ENCODE assay signal across 10 cellular contexts in genomic region chr5:142053434-142054253, GRCh38. TPM values are rescaled to one million over a fixed set of nuclear protein-coding genes. Genes with fewer than 3 reads are reported as not detected.
DNase-seq lines count a peak whose midpoint lies in the region; ATAC-seq, FAIRE-seq and TF ChIP-seq lines count a peak whose summit lies in the region.
"Had no signal": no experiment of that assay in that cellular context is flagged by ENCODE, and none has a peak within 500 bp of the region (broad histone marks: within the 10 kb centered on the region; RNA-seq: fewer than 3 reads in every experiment).

No MANE protein-coding gene starts in this region.

- no peak overlapping the region for H3K27ac Mint-ChIP-seq in activated naive CD8-positive, alpha-beta T cell treated with anti-CD3 and anti-CD28 coated beads, Interleukin-2, amount 50 U/mL, for 24 hours
- no peak overlapping the region for H3K27ac Mint-ChIP-seq in nephron progenitor cell
- H3K27ac Mint-ChIP-seq: activated naive CD8-positive, alpha-beta T cell treated with anti-CD3 and anti-CD28 coated beads, Interleukin-2, amount 10 ng/mL, durations not matched to agents 7 days and 5 days had no signal

- CTCF ChIA-PET in HepG2 (lab: Yijun Ruan, JAX; ENCODE audit: low intra/inter-chr PET ratio, low total read pairs) (no interaction called here), GM10248 (lab: Yijun Ruan, JAX) (interaction anchor here (1.6 kb wide), 2 partner anchors 362 to 389 kb away, joined by 3 read pairs; no protein-coding TSS in a partner anchor)

- H3K27ac ChIP-seq in right lobe of liver = no peak overlapping the region
- H3K27ac ChIP-seq in HepG2 (ENCODE audit: extremely low read length, insufficient read depth, low read length) = no peak overlapping the region

- peaks cover 23% of the 10 kb centered on the region for H3K4me1 Mint-ChIP-seq in activated naive CD8-positive, alpha-beta T cell treated with anti-CD3 and anti-CD28 coated beads, Interleukin-2, amount 50 U/mL, for 24 hours
- H3K4me1 Mint-ChIP-seq in nephron progenitor cell = peaks cover 6% of the 10 kb centered on the region
- H3K4me1 Mint-ChIP-seq: naive B cell had no signal

- intact Hi-C loops in right lobe of liver (cut with DNase I) (no loop called here), HepG2 (cut with micrococcal nuclease; ENCODE audit: unreplicated experiment) (no loop called here)

- in situ Hi-C loops in HepG2 (cut with HindIII; ENCODE audit: extremely low pct_ligation_motif_present, low pct_unique_long_range_greater_than_20kb) = no loop called here

- no peak for TF ChIP-seq EP300 in HepG2 (IDR thresholded peaks at IDR 0.05; ENCODE audit: low read depth in 2 of 2, low read length in 2 of 2)
- TF ChIP-seq EP300 in HepG2 (CRISPR knock-in tag; IDR thresholded peaks at IDR 0.05; ENCODE audit: borderline replicate concordance) = no peak

- WGBS in right lobe of liver (ENCODE audit: insufficient coverage, low coverage, low lambda C conversion rate, missing lambda C conversion rate) = 57% methylated on average over 4 of the region's 4 CpGs
- WGBS in HepG2 (ENCODE audit: low lambda C conversion rate) = 29% methylated on average over 4 of the region's 4 CpGs

- POLR2A ChIA-PET in HepG2 (lab: Yijun Ruan, JAX) = no interaction called here
- POLR2A ChIA-PET in GM10248 (lab: Yijun Ruan, JAX) = no interaction called here

- TF ChIP-seq RAD21 in HepG2 (CRISPR knock-in tag; IDR thresholded peaks at IDR 0.05) = no peak

- H2AFZ ChIP-seq in HepG2 (ENCODE audit: low read length) = no peak overlapping the region

- H3K9me3 ChIP-seq in right lobe of liver (no peaks in the 10 kb centered on the region), HepG2 (ENCODE audit: low read length) (no peaks in the 10 kb centered on the region)

- no peak overlapping the region for H3K4me3 ChIP-seq in right lobe of liver
- H3K4me3 ChIP-seq in HepG2 (replicated peaks in 1 of 3; ENCODE audit: insufficient read depth in 1 of 3, low read depth in 2 of 3, low read length in 3 of 3) = no peak overlapping the region

- no peaks in the 10 kb centered on the region for H3K36me3 Mint-ChIP-seq in activated naive CD8-positive, alpha-beta T cell treated with anti-CD3 and anti-CD28 coated beads, Interleukin-2, amount 50 U/mL, for 24 hours (ENCODE audit: low read depth)
- no peaks in the 10 kb centered on the region for H3K36me3 Mint-ChIP-seq in nephron progenitor cell (ENCODE audit: low read depth)
- H3K36me3 Mint-ChIP-seq: activated naive CD8-positive, alpha-beta T cell treated with anti-CD3 and anti-CD28 coated beads, Interleukin-2, amount 10 ng/mL, durations not matched to agents 7 days and 5 days; naive B cell had no signal

- no peak for FAIRE-seq in HepG2 (lab: Jason Lieb, UNC)

- H3K27me3 ChIP-seq in right lobe of liver (no peaks in the 10 kb centered on the region), HepG2 (ENCODE audit: control insufficient read depth in 1 of 2, insufficient read depth in 2 of 2, low read length in 2 of 2) (no peaks in the 10 kb centered on the region; a peak in 2 of 5 replicates)

- peak; percentile 66 to 87 (median 86) for ATAC-seq in right lobe of liver
- ATAC-seq in HepG2 = no peak
- ATAC-seq in activated naive CD8-positive, alpha-beta T cell treated with anti-CD3 and anti-CD28 coated beads, Interleukin-2, amount 50 U/mL, for 24 hours = peak; percentile 74
- no peak for ATAC-seq in GM18511 (IDR thresholded peaks at IDR 0.05; ENCODE audit: unreplicated experiment)

- no peaks in the 10 kb centered on the region for H3K79me2 ChIP-seq in HepG2 (ENCODE audit: insufficient read depth, low read length)

- H3K4me2 ChIP-seq in HepG2 (ENCODE audit: low read depth, low read length) = no peak overlapping the region

- no peak overlapping the region for H3K4me3 Mint-ChIP-seq in activated naive CD8-positive, alpha-beta T cell treated with anti-CD3 and anti-CD28 coated beads, Interleukin-2, amount 50 U/mL, for 24 hours
- no peak overlapping the region for H3K4me3 Mint-ChIP-seq in nephron progenitor cell
- H3K4me3 Mint-ChIP-seq: activated naive CD8-positive, alpha-beta T cell treated with anti-CD3 and anti-CD28 coated beads, Interleukin-2, amount 10 ng/mL, durations not matched to agents 7 days and 5 days; naive B cell had no signal

- no peaks in the 10 kb centered on the region for H3K27me3 Mint-ChIP-seq in activated naive CD8-positive, alpha-beta T cell treated with anti-CD3 and anti-CD28 coated beads, Interleukin-2, amount 50 U/mL, for 24 hours
- peaks cover 4% of the 10 kb centered on the region for H3K27me3 Mint-ChIP-seq in nephron progenitor cell (ENCODE audit: low read depth, poor library complexity)
- H3K27me3 Mint-ChIP-seq: activated naive CD8-positive, alpha-beta T cell treated with anti-CD3 and anti-CD28 coated beads, Interleukin-2, amount 10 ng/mL, durations not matched to agents 7 days and 5 days had no signal

- H3K4me1 ChIP-seq in right lobe of liver (no peaks in the 10 kb centered on the region), HepG2 (ENCODE audit: insufficient read depth, low read length) (no peaks in the 10 kb centered on the region)

- no TSS peak for BruUV-seq in HepG2 (replicated peaks; lab: Mats Ljungman, UMichigan)

- TF ChIP-seq CTCF in right lobe of liver (IDR thresholded peaks at IDR 0.05) (no peak), HepG2 (CRISPR knock-in tag; IDR thresholded peaks at IDR 0.05) (no peak), nephron progenitor cell (IDR thresholded peaks at IDR 0.05) (no peak), GM10248 (IDR thresholded peaks at IDR 0.05; ENCODE audit: control extremely low read depth, extremely low read depth, low read depth, missing control alignments) (no peak)

- no peaks in the 10 kb centered on the region for H4K20me1 ChIP-seq in HepG2 (ENCODE audit: insufficient read depth, low read length)

- H3K36me3 ChIP-seq in right lobe of liver (no peaks in the 10 kb centered on the region), HepG2 (replicated peaks in 1 of 2; ENCODE audit: control insufficient read depth in 1 of 2, insufficient read depth in 2 of 2, low read length in 2 of 2) (no peaks in the 10 kb centered on the region)

- no peak overlapping the region for H3K9ac ChIP-seq in HepG2 (ENCODE audit: insufficient read depth, low read depth, low read length)

- H3K9me3 Mint-ChIP-seq in activated naive CD8-positive, alpha-beta T cell treated with anti-CD3 and anti-CD28 coated beads, Interleukin-2, amount 50 U/mL, for 24 hours = no peaks in the 10 kb centered on the region
- H3K9me3 Mint-ChIP-seq in nephron progenitor cell = no peaks in the 10 kb centered on the region
- H3K9me3 Mint-ChIP-seq: activated naive CD8-positive, alpha-beta T cell treated with anti-CD3 and anti-CD28 coated beads, Interleukin-2, amount 10 ng/mL, durations not matched to agents 7 days and 5 days; naive B cell had no signal

- TF ChIP-seq POLR2A in right lobe of liver (IDR thresholded peaks at IDR 0.05) = no peak
- no peak for TF ChIP-seq POLR2A in HepG2 (IDR thresholded peaks at IDR 0.05; ENCODE audit: insufficient read depth in 1 of 2, low read depth in 2 of 2, low read length in 2 of 2)

- DNase-seq in right lobe of liver = no peak
- DNase-seq in HepG2 (ENCODE audit: low spot score) = no peak
- DNase-seq in activated naive CD8-positive, alpha-beta T cell treated with anti-CD3 and anti-CD28 coated beads, Interleukin-2, amount 50 U/mL, for 24 hours = no peak
- DNase-seq in kidney tubule cell (ENCODE audit: low spot score) = peak; percentile 44
- DNase-seq in NCI-H1048 (lab: John Stamatoyannopoulos, UW) = no peak
- no peak for DNase-seq in nephron progenitor cell
- no peak for DNase-seq in GM10248 (ENCODE audit: extremely low spot score)
- DNase-seq: activated naive CD8-positive, alpha-beta T cell treated with anti-CD3 and anti-CD28 coated beads, Interleukin-2, amount 10 ng/mL, durations not matched to agents 7 days and 5 days; naive B cell had no signal

RNA-seq across cellular contexts. Expression of gene GNPDA1, which starts 40.8 kb away (rescaled TPM):
- total RNA-seq in right lobe of liver = 10 to 100 TPM in 4 of 6 experiments, 1 to 10 TPM in 2; 6.3 to 22.1 (median 14.9) TPM
- 54.1 and 74.9 TPM in 2 replicates for total RNA-seq in HepG2 (2016; rRNA removed; fragmentation: Illumina TruSeq; extraction: Trizol)
- 12.0 TPM in 2 replicates for total RNA-seq in HepG2 (2016; cell fraction: cytosol; rRNA removed; fragmentation: Illumina TruSeq; extraction: Trizol; ENCODE audit: low read depth)
- total RNA-seq in HepG2 (2016; cell fraction: insoluble cytoplasmic fraction; rRNA removed; fragmentation: Illumina TruSeq; extraction: Trizol) = 54.7 and 81.4 TPM in 2 replicates
- total RNA-seq in HepG2 (2016; cell fraction: membrane; rRNA removed; fragmentation: Illumina TruSeq; extraction: Trizol) = 35.9 and 36.6 TPM in 2 replicates
- 23.2 and 24.6 TPM in 2 replicates for total RNA-seq in HepG2 (2016; cell fraction: nucleus; rRNA removed; fragmentation: Illumina TruSeq; extraction: Trizol)
- polyA plus RNA-seq in HepG2 (2011; rRNA removed) = 6.0 and 6.1 TPM in 2 replicates
- polyA plus RNA-seq in HepG2 (2011; cell fraction: cytosol; rRNA removed) = 9.3 and 10.6 TPM in 2 replicates
- polyA plus RNA-seq in HepG2 (2011; cell fraction: nucleus; rRNA removed) = 10.6 and 11.6 TPM in 2 replicates
- 23.3 and 24.2 TPM in 2 replicates for polyA plus RNA-seq in HepG2 (2012)
- polyA plus RNA-seq in HepG2 (2016; cell fraction: cytosol; fragmentation: Illumina TruSeq; extraction: Trizol; ENCODE audit: low read depth) = 11.3 and 13.9 TPM in 2 replicates
- polyA plus RNA-seq in HepG2 (2016; cell fraction: insoluble cytoplasmic fraction; fragmentation: Illumina TruSeq; extraction: Trizol; ENCODE audit: low read depth) = 76.4 and 81.8 TPM in 2 replicates
- polyA plus RNA-seq in HepG2 (2016; cell fraction: membrane; fragmentation: Illumina TruSeq; extraction: Trizol; ENCODE audit: low read depth) = 25.0 and 27.1 TPM in 2 replicates
- 37.8 and 39.9 TPM in 2 replicates for polyA plus RNA-seq in HepG2 (2016; cell fraction: nucleus; fragmentation: Illumina TruSeq; extraction: Trizol; ENCODE audit: insufficient read depth, low read depth)
- polyA minus RNA-seq in HepG2 (2011; rRNA and poly(A)+ RNA removed; ENCODE audit: low replicate concordance) = 8.0 and 21.3 TPM in 2 replicates
- polyA minus RNA-seq in HepG2 (2011; cell fraction: cytosol; rRNA and poly(A)+ RNA removed) = 8.3 and 13.9 TPM in 2 replicates
- polyA minus RNA-seq in HepG2 (2011; cell fraction: nucleus; rRNA and poly(A)+ RNA removed) = 9.8 and 11.8 TPM in 2 replicates

RNA-seq across cellular contexts. Expression of gene NDFIP1, which starts 54.9 kb away (rescaled TPM):
- total RNA-seq in right lobe of liver (10 to 100 TPM; 50.4 to 61.1 (median 57.1) TPM), HepG2 (2016; rRNA removed; fragmentation: Illumina TruSeq; extraction: Trizol) (11.9 and 15.7 TPM in 2 replicates)
- total RNA-seq in HepG2 (2016; cell fraction: cytosol; rRNA removed; fragmentation: Illumina TruSeq; extraction: Trizol; ENCODE audit: low read depth) = 3.2 and 4.3 TPM in 2 replicates
- total RNA-seq in HepG2 (2016; cell fraction: insoluble cytoplasmic fraction; rRNA removed; fragmentation: Illumina TruSeq; extraction: Trizol) = 11.6 and 16.8 TPM in 2 replicates
- 7.2 and 8.1 TPM in 2 replicates for total RNA-seq in HepG2 (2016; cell fraction: membrane; rRNA removed; fragmentation: Illumina TruSeq; extraction: Trizol)
- total RNA-seq in HepG2 (2016; cell fraction: nucleus; rRNA removed; fragmentation: Illumina TruSeq; extraction: Trizol) = 14.9 and 18.8 TPM in 2 replicates
- 9.5 and 12.4 TPM in 2 replicates for polyA plus RNA-seq in HepG2 (2011; rRNA removed)
- polyA plus RNA-seq in HepG2 (2011; cell fraction: cytosol; rRNA removed) = 9.0 and 9.5 TPM in 2 replicates
- 4.3 and 4.9 TPM in 2 replicates for polyA plus RNA-seq in HepG2 (2011; cell fraction: nucleus; rRNA removed)
- 19.8 and 22.3 TPM in 2 replicates for polyA plus RNA-seq in HepG2 (2012)
- 3.2 TPM in 2 replicates for polyA plus RNA-seq in HepG2 (2016; cell fraction: cytosol; fragmentation: Illumina TruSeq; extraction: Trizol; ENCODE audit: low read depth)
- 16.7 and 17.6 TPM in 2 replicates for polyA plus RNA-seq in HepG2 (2016; cell fraction: insoluble cytoplasmic fraction; fragmentation: Illumina TruSeq; extraction: Trizol; ENCODE audit: low read depth)
- 6.9 and 7.0 TPM in 2 replicates for polyA plus RNA-seq in HepG2 (2016; cell fraction: membrane; fragmentation: Illumina TruSeq; extraction: Trizol; ENCODE audit: low read depth)
- polyA plus RNA-seq in HepG2 (2016; cell fraction: nucleus; fragmentation: Illumina TruSeq; extraction: Trizol; ENCODE audit: insufficient read depth, low read depth) = 25.9 and 28.4 TPM in 2 replicates
- polyA minus RNA-seq in HepG2 (2011; rRNA and poly(A)+ RNA removed; ENCODE audit: low replicate concordance) = 9.6 and 10.1 TPM in 2 replicates
- polyA minus RNA-seq in HepG2 (2011; cell fraction: cytosol; rRNA and poly(A)+ RNA removed) = 15.8 and 18.5 TPM in 2 replicates
- 14.2 and 14.9 TPM in 2 replicates for polyA minus RNA-seq in HepG2 (2011; cell fraction: nucleus; rRNA and poly(A)+ RNA removed)

Comparison
In these comparisons a context has a peak if more than half of its experiments do, and no peak if none do; other contexts are left out.
1. ATAC-seq: peak in right lobe of liver (4 of 4) and activated naive CD8-positive, alpha-beta T cell treated with anti-CD3 and anti-CD28 coated beads, Interleukin-2, amount 50 U/mL, for 24 hours (single experiment); none in HepG2 (single experiment) and GM18511 (single experiment).